ENCODE assay signal across 12 cellular contexts in the genomic region with DNA sequence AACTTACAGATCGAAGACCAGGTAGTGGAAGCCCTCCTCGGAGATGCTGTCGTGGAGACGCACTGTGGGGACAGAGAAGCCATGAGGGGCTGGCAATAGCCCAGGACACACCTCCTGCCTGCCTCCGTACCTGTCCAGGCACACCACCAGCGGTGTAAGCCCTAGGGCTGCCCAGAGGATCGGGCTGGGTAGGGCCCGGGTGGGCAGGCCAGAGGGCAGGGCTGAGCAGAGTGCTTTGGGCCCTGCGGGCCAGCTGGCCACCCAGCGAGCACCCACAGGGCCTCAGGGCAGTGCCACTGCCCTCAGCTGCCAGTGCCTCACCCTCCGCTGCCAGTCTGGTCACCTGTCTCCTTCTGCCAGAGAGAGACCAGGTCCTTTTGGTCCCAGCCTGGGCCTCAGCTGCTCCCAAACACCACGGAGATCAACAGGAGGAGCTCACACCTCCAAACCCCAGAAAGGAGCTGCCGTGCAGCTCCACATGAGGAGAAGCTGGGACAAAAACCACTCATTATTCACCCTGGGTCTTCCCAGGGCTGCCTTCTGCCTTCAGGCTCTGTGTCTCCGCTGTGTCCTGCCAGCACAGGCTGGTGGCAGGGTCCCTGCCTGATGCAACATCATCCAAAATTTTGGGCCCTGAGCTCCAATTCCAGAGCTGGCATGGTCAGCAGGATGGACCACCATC. TPM values are rescaled to one million over a fixed set of nuclear protein-coding genes. Genes with fewer than 3 reads are reported as not detected.
DNase-seq lines count a peak whose midpoint lies in the region; ATAC-seq and TF ChIP-seq lines count a peak whose summit lies in the region.
"Had no signal": no experiment of that assay in that cellular context is flagged by ENCODE, and none has a peak within 500 bp of the region (broad histone marks: within the 10 kb centered on the region; RNA-seq: fewer than 3 reads in every experiment).

No MANE protein-coding gene starts in this region.

- H3K4me3 Mint-ChIP-seq in activated naive CD4-positive, alpha-beta T cell treated with anti-CD3 and anti-CD28 coated beads for 36 hours: no peak overlapping the region

- in situ Hi-C loops in mammary epithelial cell (cut with MboI; ENCODE audit: low sequenced_read_pairs in 2 of 2) (no loop called here), transverse colon (cut with MboI; ENCODE audit: low pct_ligation_motif_present in 1 of 4, low pct_unique_long_range_greater_than_20kb in 1 of 4, low sequenced_read_pairs in 3 of 4) (no loop called here)

- H3K4me3 ChIP-seq in mammary epithelial cell (replicated peaks in 1 of 3; ENCODE audit: insufficient read depth in 1 of 3, low read depth in 2 of 3, low read length in 3 of 3) (no peak overlapping the region), lower lobe of right lung (no peak overlapping the region), transverse colon (no peak overlapping the region)

- H3K36me3 ChIP-seq in mammary epithelial cell (ENCODE audit: insufficient read depth, low read length) (no peaks in the 10 kb centered on the region), lower lobe of right lung (no peaks in the 10 kb centered on the region), transverse colon (no peaks in the 10 kb centered on the region)

- H3K4me2 ChIP-seq in mammary epithelial cell (ENCODE audit: insufficient read depth, low read depth, low read length): peak overlapping the region; percentile 35

- no peaks in the 10 kb centered on the region for H3K9me3 Mint-ChIP-seq in activated naive CD4-positive, alpha-beta T cell treated with anti-CD3 and anti-CD28 coated beads for 36 hours

- intact Hi-C loops in activated naive CD4-positive, alpha-beta T cell treated with anti-CD3 and anti-CD28 coated beads for 36 hours (cut with micrococcal nuclease): loop anchor here (1.0 to 5.0 kb wide), 7 partner anchors 48 to 718 kb away; partner anchors contain the start of genes MYO1G, NUDCD3, POLM and TMED4
- intact Hi-C loops in mammary epithelial cell (cut with micrococcal nuclease): no loop called here
- intact Hi-C loops in lower lobe of right lung (cut with DNase I): no loop called here
- intact Hi-C loops in transverse colon (cut with DNase I; ENCODE audit: low total_unique reads): no loop called here
- intact Hi-C loops in left colon (cut with DNase I, micrococcal nuclease): no loop called here

- H3K27ac ChIP-seq in mammary epithelial cell (ENCODE audit: insufficient read depth, low read depth, low read length) (no peak overlapping the region), lower lobe of right lung (peak overlapping the region; percentile 63), transverse colon (peak overlapping the region; percentile 10 to 49 (median 42))

- peaks cover 29% of the 10 kb centered on the region for H3K4me1 Mint-ChIP-seq in activated naive CD4-positive, alpha-beta T cell treated with anti-CD3 and anti-CD28 coated beads for 36 hours (ENCODE audit: low read depth)

- H3K27me3 ChIP-seq in mammary epithelial cell (ENCODE audit: insufficient read depth, low read length) (no peaks in the 10 kb centered on the region), lower lobe of right lung (ENCODE audit: low read depth) (peaks cover 10% of the 10 kb centered on the region), transverse colon (peaks cover 10% of the 10 kb centered on the region)

- H3K27me3 Mint-ChIP-seq in activated naive CD4-positive, alpha-beta T cell treated with anti-CD3 and anti-CD28 coated beads for 36 hours (ENCODE audit: low read depth): no peaks in the 10 kb centered on the region

- ATAC-seq in lower lobe of right lung: no peak
- ATAC-seq in left colon: no peak
- no peak for ATAC-seq in GM18861 (IDR thresholded peaks at IDR 0.05; ENCODE audit: unreplicated experiment)
- ATAC-seq: Panc1 had no signal

- no peak overlapping the region for H3K9ac ChIP-seq in mammary epithelial cell (ENCODE audit: insufficient read depth, low read length)

- peak overlapping the region; percentile 94 for H3K27ac Mint-ChIP-seq in activated naive CD4-positive, alpha-beta T cell treated with anti-CD3 and anti-CD28 coated beads for 36 hours

- H3K4me1 ChIP-seq in mammary epithelial cell (ENCODE audit: insufficient read depth, low read length): peaks cover 44% of the 10 kb centered on the region
- peaks cover 35% of the 10 kb centered on the region for H3K4me1 ChIP-seq in lower lobe of right lung
- H3K4me1 ChIP-seq in transverse colon: peaks cover 6 to 16% (median 14%) of the 10 kb centered on the region in 4 donors

- 34% methylated on average over 14 of the region's 14 CpGs for WGBS in mammary epithelial cell (ENCODE audit: low coverage, missing lambda C conversion rate)
- WGBS in transverse colon (ENCODE audit: low coverage in 1 of 2), 2 donors: 94 to 100% methylated on average over 1 to 14 of the region's 14 CpGs

- H2AFZ ChIP-seq in mammary epithelial cell (ENCODE audit: low read depth, low read length): peak overlapping the region; percentile 49

- no peak for TF ChIP-seq EP300 in transverse colon (IDR thresholded peaks at IDR 0.05; ENCODE audit: low read depth)

- BruUV-seq in mammary epithelial cell (replicated peaks; lab: Mats Ljungman, UMichigan): no TSS peak

- H3K36me3 Mint-ChIP-seq in activated naive CD4-positive, alpha-beta T cell treated with anti-CD3 and anti-CD28 coated beads for 36 hours (ENCODE audit: low read depth): no peaks in the 10 kb centered on the region

- H4K20me1 ChIP-seq in mammary epithelial cell (ENCODE audit: insufficient read depth, low read length): no peaks in the 10 kb centered on the region

- H3K9me3 ChIP-seq in mammary epithelial cell (replicated peaks; ENCODE audit: insufficient read depth, low read length) (no peaks in the 10 kb centered on the region), lower lobe of right lung (no peaks in the 10 kb centered on the region), transverse colon (no peaks in the 10 kb centered on the region)

- TF ChIP-seq POLR2A in transverse colon (IDR thresholded peaks at IDR 0.05): no peak

- dilution Hi-C loops in mammary epithelial cell (cut with HindIII; ENCODE audit: low sequenced_read_pairs): no loop called here

- H3K79me2 ChIP-seq in mammary epithelial cell (ENCODE audit: insufficient read depth, low read length): no peaks in the 10 kb centered on the region

- DNase-seq in activated naive CD4-positive, alpha-beta T cell treated with anti-CD3 and anti-CD28 coated beads for 36 hours: no peak
- DNase-seq in activated naive CD4-positive, alpha-beta T cell treated with anti-CD3 and anti-CD28 coated beads, Interleukin-2, amount 50 U/mL, for 16 hours: no peak
- no peak for DNase-seq in mammary epithelial cell
- no peak for DNase-seq in lower lobe of right lung
- no peak for DNase-seq in transverse colon
- no peak for DNase-seq in left colon
- no peak for DNase-seq in AG08396 (ENCODE audit: low spot score)
- DNase-seq: activated CD4-positive, alpha-beta T cell treated with anti-CD3 and anti-CD28 coated beads for 1 hour; central memory CD4-positive, alpha-beta T cell; NCI-H1436 had no signal

- CTCF ChIA-PET in activated naive CD4-positive, alpha-beta T cell treated with anti-CD3 and anti-CD28 coated beads for 36 hours (lab: Charles Lee): interaction anchor here (1.1 to 3.1 kb wide), 3 partner anchors 18 to 231 kb away, joined by 3 to 15 read pairs (median 5); partner anchors contain the start of gene NUDCD3
- CTCF ChIA-PET in mammary epithelial cell (lab: Charles Lee; ENCODE audit: low non-redundant PET): interaction anchor here (0.7 kb wide), 1 partner anchor 1595 kb away, joined by 4 read pairs; no protein-coding TSS in a partner anchor

- TF ChIP-seq CTCF in mammary epithelial cell (conservative IDR thresholded peaks at IDR 0.05 in 1 of 2, IDR thresholded peaks at IDR 0.05 in 1 of 2; ENCODE audit: extremely low read depth in 1 of 2, insufficient read depth in 1 of 2, low read depth in 1 of 2, low read length in 2 of 2): no peak
- no peak for TF ChIP-seq CTCF in lower lobe of right lung (IDR thresholded peaks at IDR 0.05)
- TF ChIP-seq CTCF in transverse colon (IDR thresholded peaks at IDR 0.05): no peak

RNA-seq across cellular contexts. Expression of gene YKT6, which starts 58.2 kb away (rescaled TPM):
- total RNA-seq in activated naive CD4-positive, alpha-beta T cell treated with anti-CD3 and anti-CD28 coated beads for 36 hours: 10 to 100 TPM; 53.5 to 57.3 TPM
- total RNA-seq in mammary epithelial cell: 100 to 1,000 TPM; 105 to 133 TPM
- 105 TPM for polyA plus RNA-seq in mammary epithelial cell
- 218 TPM for polyA minus RNA-seq in mammary epithelial cell
- 58.7 TPM for total RNA-seq in lower lobe of right lung
- 10 to 100 TPM; 46.6 to 80.1 (median 68.0) TPM for total RNA-seq in transverse colon
- total RNA-seq in left colon: 10 to 100 TPM; 84.8 to 86.9 TPM
